ENCODE assay signal across 15 cellular contexts in the genomic region with DNA sequence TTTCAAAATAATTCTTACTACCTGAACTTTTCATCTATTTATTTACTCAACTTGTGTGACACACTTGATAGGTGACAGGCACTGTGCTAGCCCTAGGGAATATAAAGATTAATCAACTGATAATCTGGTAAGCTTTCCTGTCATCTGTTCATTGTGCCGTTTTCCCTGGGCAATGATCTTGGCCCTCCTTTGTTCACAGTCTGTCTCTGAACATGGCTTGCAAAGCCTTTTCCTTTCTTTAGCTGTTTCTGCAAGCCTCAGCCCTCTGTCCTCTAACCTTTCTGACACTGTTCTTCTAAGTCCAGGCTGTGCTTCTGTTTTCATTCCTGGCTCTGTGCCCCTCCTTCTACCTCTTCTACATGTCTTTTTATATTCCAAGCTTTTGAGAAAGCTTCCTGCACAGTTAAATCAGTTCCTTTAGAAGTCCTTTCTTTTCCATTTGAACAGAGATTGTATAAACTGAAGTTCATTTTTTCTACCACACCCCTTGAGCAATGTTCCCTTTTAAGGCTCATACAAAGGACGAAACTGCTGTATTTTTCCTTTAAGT.
DNase-seq lines count a peak whose midpoint lies in the region; ATAC-seq and TF ChIP-seq lines count a peak whose summit lies in the region.
"Had no signal": no experiment of that assay in that cellular context is flagged by ENCODE, and none has a peak within 500 bp of the region (broad histone marks: within the 10 kb centered on the region; RNA-seq: fewer than 3 reads in every experiment).

No MANE protein-coding gene starts in this region.

- H3K9me3 ChIP-seq in HEK293 (ENCODE audit: control insufficient read depth, insufficient read depth, low read depth, low read length), result no peaks in the 10 kb centered on the region

- TF ChIP-seq CTCF in HEK293 (tag by site-specific recombination; IDR thresholded peaks at IDR 0.05) (no peak), foreskin fibroblast (IDR thresholded peaks at IDR 0.05; ENCODE audit: low read depth, low read length) (no peak)

- H3K27ac ChIP-seq in HEK293 (ENCODE audit: extremely low read depth, low read depth, low read length), result peak overlapping the region; percentile 57; the same call in 1 of the 2 replicates

- H3K4me1 ChIP-seq in HEK293 (ENCODE audit: control insufficient read depth, insufficient read depth, low read length), result peaks cover 18% of the 10 kb centered on the region

- H3K4me3 ChIP-seq in HEK293 (ENCODE audit: low read depth, low read length) (no peak overlapping the region), foreskin fibroblast (ENCODE audit: low read depth in 1 of 2, low read length in 2 of 2) (no peak overlapping the region)

- DNase-seq in foreskin fibroblast (peak; percentile 25 to 62), pons (ENCODE audit: low spot score) (peak; percentile 25), anterior cingulate cortex (lab: John Stamatoyannopoulos, UW) (no peak), NCI-H2196 (lab: John Stamatoyannopoulos, UW; ENCODE audit: unreplicated experiment) (no peak), germinal center (ENCODE audit: low spot score) (no peak)
- DNase-seq: activated CD4-positive, alpha-beta T cell treated with anti-CD3 and anti-CD28 coated beads, Interleukin-2, amount 50 U/mL, for 4 hours; CD4-positive, alpha-beta memory T cell; natural killer cell; NCI-H510A treated with DMSO at 0.1 percent for 48 hours; stimulated activated naive B cell treated with anti-CD40 and anti-IgM and Interleukin-4, amounts not matched to agents 10 μg/mL and 1 μg/mL and 100 μg/mL, for 72 hours; T-helper 1 cell had no signal

- POLR2A ChIA-PET in HEK293 (lab: Yijun Ruan, JAX), result interaction anchor here (0.6 kb wide), 1 partner anchor 168 kb away, joined by 5 read pairs; no protein-coding TSS in a partner anchor

- ATAC-seq in SK-N-SH treated with all-trans-retinoic acid at 6 μM for 48 hours (peak; percentile 51; the same call in 2 of the 3 replicates), GM21786 (IDR thresholded peaks at IDR 0.05; ENCODE audit: unreplicated experiment) (no peak)
- ATAC-seq: activated naive CD4-positive, alpha-beta T cell treated with anti-CD3 and anti-CD28 coated beads, Interleukin-2, amount 50 U/mL, for 72 hours; natural killer cell; stimulated activated naive B cell treated with anti-CD40 and anti-IgM and Interleukin-4, amounts not matched to agents 10 μg/mL and 1 μg/mL and 100 μg/mL, for 72 hours had no signal

- CTCF ChIA-PET in HEK293 (lab: Yijun Ruan, JAX), result interaction anchor here (1.0 kb wide), 1 partner anchor 123 kb away, joined by 3 read pairs; no protein-coding TSS in a partner anchor

- H3K36me3 ChIP-seq in HEK293 (ENCODE audit: control insufficient read depth in 2 of 2, insufficient read depth in 1 of 2, low read length in 2 of 2), result no peaks in the 10 kb centered on the region

TF ChIP-seq in HEK293, 187 proteins besides CTCF, POLR2A, EP300 and RAD21:
- no peak for TF ChIP-seq ZNF610 (tag by site-specific recombination; IDR thresholded peaks at IDR 0.05; ENCODE audit: borderline replicate concordance)
- TF ChIP-seq, protein P1, sequence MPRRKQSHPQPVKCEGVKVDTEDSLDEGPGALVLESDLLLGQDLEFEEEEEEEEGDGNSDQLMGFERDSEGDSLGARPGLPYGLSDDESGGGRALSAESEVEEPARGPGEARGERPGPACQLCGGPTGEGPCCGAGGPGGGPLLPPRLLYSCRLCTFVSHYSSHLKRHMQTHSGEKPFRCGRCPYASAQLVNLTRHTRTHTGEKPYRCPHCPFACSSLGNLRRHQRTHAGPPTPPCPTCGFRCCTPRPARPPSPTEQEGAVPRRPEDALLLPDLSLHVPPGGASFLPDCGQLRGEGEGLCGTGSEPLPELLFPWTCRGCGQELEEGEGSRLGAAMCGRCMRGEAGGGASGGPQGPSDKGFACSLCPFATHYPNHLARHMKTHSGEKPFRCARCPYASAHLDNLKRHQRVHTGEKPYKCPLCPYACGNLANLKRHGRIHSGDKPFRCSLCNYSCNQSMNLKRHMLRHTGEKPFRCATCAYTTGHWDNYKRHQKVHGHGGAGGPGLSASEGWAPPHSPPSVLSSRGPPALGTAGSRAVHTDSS (tag by site-specific recombination; IDR thresholded peaks at IDR 0.05), result no peak
- TF ChIP-seq, protein P2, sequence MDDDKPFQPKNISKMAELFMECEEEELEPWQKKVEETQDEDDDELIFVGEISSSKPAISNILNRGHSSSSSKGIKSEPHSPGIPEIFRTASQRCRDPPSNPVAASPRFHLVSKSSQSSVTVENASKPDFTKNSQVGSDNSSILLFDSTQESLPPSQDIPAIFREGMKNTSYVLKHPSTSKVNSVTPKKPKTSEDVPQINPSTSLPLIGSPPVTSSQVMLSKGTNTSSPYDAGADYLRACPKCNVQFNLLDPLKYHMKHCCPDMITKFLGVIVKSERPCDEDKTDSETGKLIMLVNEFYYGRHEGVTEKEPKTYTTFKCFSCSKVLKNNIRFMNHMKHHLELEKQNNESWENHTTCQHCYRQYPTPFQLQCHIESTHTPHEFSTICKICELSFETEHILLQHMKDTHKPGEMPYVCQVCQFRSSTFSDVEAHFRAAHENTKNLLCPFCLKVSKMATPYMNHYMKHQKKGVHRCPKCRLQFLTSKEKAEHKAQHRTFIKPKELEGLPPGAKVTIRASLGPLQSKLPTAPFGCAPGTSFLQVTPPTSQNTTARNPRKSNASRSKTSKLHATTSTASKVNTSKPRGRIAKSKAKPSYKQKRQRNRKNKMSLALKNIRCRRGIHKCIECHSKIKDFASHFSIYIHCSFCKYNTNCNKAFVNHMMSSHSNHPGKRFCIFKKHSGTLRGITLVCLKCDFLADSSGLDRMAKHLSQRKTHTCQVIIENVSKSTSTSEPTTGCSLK (tag by site-specific recombination; IDR thresholded peaks at IDR 0.05), result no peak

TF ChIP-seq in SK-N-SH treated with all-trans-retinoic acid at 6 μM for 48 hours, 23 proteins besides CTCF, POLR2A, EP300 and RAD21:
- peak; percentile 82; the same call in 1 of the 2 replicates for TF ChIP-seq TCF4 (CRISPR knock-in tag; IDR thresholded peaks at IDR 0.05; ENCODE audit: borderline replicate concordance)
- TF ChIP-seq, protein P3, sequence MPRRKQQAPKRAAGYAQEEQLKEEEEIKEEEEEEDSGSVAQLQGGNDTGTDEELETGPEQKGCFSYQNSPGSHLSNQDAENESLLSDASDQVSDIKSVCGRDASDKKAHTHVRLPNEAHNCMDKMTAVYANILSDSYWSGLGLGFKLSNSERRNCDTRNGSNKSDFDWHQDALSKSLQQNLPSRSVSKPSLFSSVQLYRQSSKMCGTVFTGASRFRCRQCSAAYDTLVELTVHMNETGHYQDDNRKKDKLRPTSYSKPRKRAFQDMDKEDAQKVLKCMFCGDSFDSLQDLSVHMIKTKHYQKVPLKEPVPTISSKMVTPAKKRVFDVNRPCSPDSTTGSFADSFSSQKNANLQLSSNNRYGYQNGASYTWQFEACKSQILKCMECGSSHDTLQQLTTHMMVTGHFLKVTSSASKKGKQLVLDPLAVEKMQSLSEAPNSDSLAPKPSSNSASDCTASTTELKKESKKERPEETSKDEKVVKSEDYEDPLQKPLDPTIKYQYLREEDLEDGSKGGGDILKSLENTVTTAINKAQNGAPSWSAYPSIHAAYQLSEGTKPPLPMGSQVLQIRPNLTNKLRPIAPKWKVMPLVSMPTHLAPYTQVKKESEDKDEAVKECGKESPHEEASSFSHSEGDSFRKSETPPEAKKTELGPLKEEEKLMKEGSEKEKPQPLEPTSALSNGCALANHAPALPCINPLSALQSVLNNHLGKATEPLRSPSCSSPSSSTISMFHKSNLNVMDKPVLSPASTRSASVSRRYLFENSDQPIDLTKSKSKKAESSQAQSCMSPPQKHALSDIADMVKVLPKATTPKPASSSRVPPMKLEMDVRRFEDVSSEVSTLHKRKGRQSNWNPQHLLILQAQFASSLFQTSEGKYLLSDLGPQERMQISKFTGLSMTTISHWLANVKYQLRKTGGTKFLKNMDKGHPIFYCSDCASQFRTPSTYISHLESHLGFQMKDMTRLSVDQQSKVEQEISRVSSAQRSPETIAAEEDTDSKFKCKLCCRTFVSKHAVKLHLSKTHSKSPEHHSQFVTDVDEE (CRISPR knock-in tag; IDR thresholded peaks at IDR 0.05), result peak; percentile 19; the same call in 1 of the 2 replicates
- no peak for TF ChIP-seq CSDC2 (CRISPR knock-in tag; IDR thresholded peaks at IDR 0.05)

Comparison
In these comparisons a context has a peak if more than half of its experiments do, and no peak if none do; other contexts are left out.
1. DNase-seq: peak in foreskin fibroblast (2 of 2) and pons (single experiment); none in anterior cingulate cortex (0 of 58), NCI-H2196 (single experiment) and germinal center (single experiment).